21 cellular contexts compared by ENCODE assay signal in the genomic region with DNA sequence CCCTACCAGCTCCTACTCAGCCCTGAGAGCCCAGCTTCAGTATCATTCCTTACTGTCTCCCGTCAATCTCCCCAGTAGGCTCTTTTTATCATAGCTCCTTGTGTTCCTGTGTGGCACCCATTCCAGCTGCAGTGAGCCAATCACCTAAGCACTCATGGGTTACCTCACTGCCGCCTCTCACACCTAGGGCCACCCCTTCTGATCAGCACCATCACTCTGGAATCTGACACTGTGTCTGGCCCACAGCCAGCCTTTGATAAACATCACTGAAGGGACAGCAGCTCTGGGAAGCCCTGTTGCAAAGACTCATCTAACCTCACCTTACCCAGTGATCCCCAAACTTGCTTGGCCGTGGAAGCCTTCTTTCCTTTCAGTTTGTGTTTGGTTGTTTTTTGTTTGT. TPM values are rescaled to one million over a fixed set of nuclear protein-coding genes. Genes with fewer than 3 reads are reported as not detected.
A peak's percentile ranks its signal among the peaks of the same experiment; 100 is the strongest.
DNase-seq lines count a peak whose midpoint lies in the region; TF ChIP-seq lines count a peak whose summit lies in the region.
"Had no signal": no experiment of that assay in that cellular context is flagged by ENCODE, and none has a peak within 500 bp of the region (broad histone marks: within the 10 kb centered on the region; RNA-seq: fewer than 3 reads in every experiment).

No MANE protein-coding gene starts in this region.

- H3K4me2 ChIP-seq in osteoblast (ENCODE audit: insufficient read depth, low read length) = no peak overlapping the region
- H3K4me2 ChIP-seq: KMS-11 had no signal

- no peaks in the 10 kb centered on the region for H3K36me3 ChIP-seq in osteoblast (ENCODE audit: insufficient read depth, low read length)
- H3K36me3 ChIP-seq: Peyer's patch had no signal

- H3K79me2 ChIP-seq in osteoblast (ENCODE audit: insufficient read depth, low read length) = no peaks in the 10 kb centered on the region

- H3K27ac ChIP-seq in osteoblast (ENCODE audit: low read depth, low read length) = no peak overlapping the region
- H3K27ac ChIP-seq: C4-2B, KMS-11, Peyer's patch had no signal

- no peak overlapping the region for H2AFZ ChIP-seq in osteoblast (ENCODE audit: low read length)

- intact Hi-C loops in cardiac septum (cut with DNase I) = no loop called here

- H3K4me1 ChIP-seq in osteoblast (ENCODE audit: insufficient read depth, low read length) = no peaks in the 10 kb centered on the region
- H3K4me1 ChIP-seq: Peyer's patch had no signal

- H3K4me3 ChIP-seq in osteoblast (ENCODE audit: insufficient read depth, low read length) = no peak overlapping the region
- H3K4me3 ChIP-seq: Peyer's patch had no signal

- peak; percentile 53 for DNase-seq in COLO668 (lab: John Stamatoyannopoulos, UW; ENCODE audit: unreplicated experiment)
- DNase-seq in NCI-H2029 (lab: John Stamatoyannopoulos, UW) = peak; percentile 43
- peak; percentile 39 for DNase-seq in SW480 (ENCODE audit: low spot score)
- DNase-seq in osteoblast (ENCODE audit: insufficient read length, low spot score, missing footprints) = peak; percentile 18
- no peak for DNase-seq in cardiac septum (ENCODE audit: low spot score)
- DNase-seq in activated CD4-positive, CD25-positive, alpha-beta regulatory T cell treated with anti-CD3 and anti-CD28 coated beads, Interleukin-2, amount 50 U/mL, for 72 hours = no peak
- no peak for DNase-seq in occipital lobe (lab: John Stamatoyannopoulos, UW)
- DNase-seq: Calu3; CD8-positive, alpha-beta T cell; IMR-90; NCI-H1048; NCI-H1417; NCI-H1694; NCI-H2081 treated with DMSO at 0.1 percent for 48 hours; NCI-H2171 treated with DMSO at 0.1 percent for 48 hours; NCI-H526; NCI-H82; Peyer's patch; SHP77 treated with DMSO at 0.1 percent for 48 hours had no signal

- H3K27me3 ChIP-seq in osteoblast (ENCODE audit: insufficient read depth, low read length) = no peaks in the 10 kb centered on the region
- H3K27me3 ChIP-seq: Peyer's patch had no signal

- H4K20me1 ChIP-seq in osteoblast (ENCODE audit: insufficient read depth, low read length) = no peaks in the 10 kb centered on the region

- TF ChIP-seq CTCF in osteoblast (IDR thresholded peaks at IDR 0.05; ENCODE audit: extremely low read depth, low read depth, low read length) = no peak

- no peaks in the 10 kb centered on the region for H3K9me3 ChIP-seq in osteoblast (ENCODE audit: low read depth, low read length)
- H3K9me3 ChIP-seq: Peyer's patch had no signal

RNA-seq across cellular contexts. Expression of gene DNAH17, which starts 8.0 kb away (rescaled TPM):
- total RNA-seq in osteoblast = under 0.01 TPM in 2 replicates
- 0.81 TPM for total RNA-seq in cardiac septum
- total RNA-seq in occipital lobe = under 0.01 TPM
- total RNA-seq: IMR-90 had no signal

Comparison
In these comparisons a context has a peak if more than half of its experiments do, and no peak if none do; other contexts are left out.
1. DNase-seq: peak in COLO668 (single experiment), NCI-H2029 (single experiment), SW480 (single experiment) and osteoblast (single experiment); none in cardiac septum (single experiment), activated CD4-positive, CD25-positive, alpha-beta regulatory T cell treated with anti-CD3 and anti-CD28 coated beads, Interleukin-2, amount 50 U/mL, for 72 hours (single experiment) and occipital lobe (single experiment).